Comparison of ENCODE assay signal across 26 cellular contexts in genomic region chr2:197821550-197822218, GRCh38. TPM values are rescaled to one million over a fixed set of nuclear protein-coding genes. Genes with fewer than 3 reads are reported as not detected.
"Had no signal": no experiment of that assay in that cellular context is flagged by ENCODE, and none has a peak within 500 bp of the region (broad histone marks: within the 10 kb centered on the region; RNA-seq: fewer than 3 reads in every experiment).

No MANE protein-coding gene starts in this region.

- H3K27ac ChIP-seq: breast epithelium, esophagus muscularis mucosa, gastroesophageal sphincter, pancreas, psoas muscle, upper lobe of left lung had no signal

- H3K9me3 ChIP-seq: breast epithelium, esophagus muscularis mucosa, gastroesophageal sphincter, pancreas, psoas muscle, upper lobe of left lung had no signal

- H3K4me1 ChIP-seq: breast epithelium, pancreas, upper lobe of left lung had no signal

- H3K27ac Mint-ChIP-seq: activated naive CD8-positive, alpha-beta T cell; effector memory CD8-positive, alpha-beta T cell; memory B cell; nephron progenitor cell; T-helper 2 cell treated with Interferon-gamma antibody and Interleukin-4, amounts not matched to agents 5 μg/mL and 100 μg/mL, for 36 hours; WTC11 had no signal

- DNase-seq: activated gamma-delta T cell treated with Interleukin-2 at 50 U/mL for 16 hours; activated T-cell treated with anti-CD3 and anti-CD28 coated beads, Interleukin-2, amount 50 U/mL, for 1 hour; amniotic stem cell; dorsolateral prefrontal cortex; effector memory CD8-positive, alpha-beta T cell; left ventricle myocardium superior; nephron progenitor cell; pancreas; psoas muscle; right cardiac atrium; stimulated activated CD4-positive, alpha-beta T cell treated with anti-CD3 and anti-CD28 coated beads, Interleukin-12 subunit alpha, Interleukin-12 subunit beta, amount 100 ng/mL, for 4 hours; stimulated activated CD4-positive, alpha-beta T cell treated with anti-CD3 and anti-CD28 coated beads, Interleukin-4, amount 100 ng/mL, for 4 hours; stimulated activated naive CD8-positive, alpha-beta T cell treated with anti-CD3 and anti-CD28 coated beads, Interleukin-15, Interleukin-2, amounts not matched to agents 100 U/mL and 50 U/mL, for 24 hours; upper lobe of left lung had no signal

- H3K36me3 Mint-ChIP-seq: memory B cell, WTC11 had no signal

- H3K27me3 Mint-ChIP-seq: activated naive CD8-positive, alpha-beta T cell had no signal

- H3K4me3 ChIP-seq: breast epithelium, dorsolateral prefrontal cortex, esophagus muscularis mucosa, gastroesophageal sphincter, pancreas, psoas muscle, upper lobe of left lung had no signal

- H3K9me3 Mint-ChIP-seq: central memory CD8-positive, alpha-beta T cell; effector memory CD8-positive, alpha-beta T cell; memory B cell; nephron progenitor cell; T-helper 2 cell treated with Interferon-gamma antibody and Interleukin-4, amounts not matched to agents 5 μg/mL and 100 μg/mL, for 36 hours; WTC11 had no signal

- H3K36me3 ChIP-seq: breast epithelium, esophagus muscularis mucosa, gastroesophageal sphincter, pancreas, upper lobe of left lung had no signal

- FAIRE-seq: colon, islet of Langerhans, pancreas had no signal

- H3K27me3 ChIP-seq: breast epithelium, dorsolateral prefrontal cortex, esophagus muscularis mucosa, gastroesophageal sphincter, pancreas, upper lobe of left lung had no signal

- ATAC-seq: effector memory CD8-positive, alpha-beta T cell; gastroesophageal sphincter; pancreas; psoas muscle; stimulated activated naive CD8-positive, alpha-beta T cell treated with anti-CD3 and anti-CD28 coated beads, Interleukin-15, Interleukin-2, amounts not matched to agents 100 U/mL and 50 U/mL, for 24 hours; WTC11 had no signal

- H3K4me3 Mint-ChIP-seq: activated naive CD8-positive, alpha-beta T cell; central memory CD8-positive, alpha-beta T cell; effector memory CD8-positive, alpha-beta T cell; memory B cell; nephron progenitor cell; T-helper 2 cell treated with Interferon-gamma antibody and Interleukin-4, amounts not matched to agents 5 μg/mL and 100 μg/mL, for 36 hours; WTC11 had no signal

- H3K4me1 Mint-ChIP-seq: central memory CD8-positive, alpha-beta T cell; memory B cell had no signal

RNA-seq across cellular contexts. Expression of gene BOLL, which starts 36.6 kb away (rescaled TPM):
- total RNA-seq: esophagus muscularis mucosa, left ventricle myocardium superior, pancreas, right cardiac atrium, subcutaneous adipose tissue, upper lobe of left lung had no signal
- polyA plus RNA-seq: pancreas, thymus had no signal
